ENCODE assay signal across 8 cellular contexts in genomic region chr17:46979023-46979870, GRCh38. TPM values are rescaled to one million over a fixed set of nuclear protein-coding genes. Genes with fewer than 3 reads are reported as not detected.
A peak's percentile ranks its signal among the peaks of the same experiment; 100 is the strongest.
DNase-seq lines count a peak whose midpoint lies in the region; ATAC-seq and TF ChIP-seq lines count a peak whose summit lies in the region.

Gene RPRML (minus strand): TSS chr17:46979253. CDS start chr17:46979007, 246 bp downstream.

- intact Hi-C loops in esophagus squamous epithelium (cut with DNase I): no loop called here

- TF ChIP-seq POLR2A in esophagus squamous epithelium (IDR thresholded peaks at IDR 0.05): no peak

- ATAC-seq in HG03039 (IDR thresholded peaks at IDR 0.05; ENCODE audit: unreplicated experiment) (no peak), GM18517 (IDR thresholded peaks at IDR 0.05; ENCODE audit: unreplicated experiment) (no peak)

- H3K9me3 Mint-ChIP-seq in nephron: peaks cover 2% of the 10 kb centered on the region
- no peaks in the 10 kb centered on the region for H3K9me3 Mint-ChIP-seq in type B pancreatic cell

- no peaks in the 10 kb centered on the region for H3K9me3 ChIP-seq in esophagus squamous epithelium

- TF ChIP-seq CTCF in esophagus squamous epithelium (IDR thresholded peaks at IDR 0.05): no peak
- TF ChIP-seq CTCF in nephron (IDR thresholded peaks at IDR 0.05; ENCODE audit: unreplicated experiment in 3 of 3): no peak
- TF ChIP-seq CTCF in type B pancreatic cell (conservative IDR thresholded peaks at IDR 0.05): no peak

- peaks cover 16 to 26% (median 16%) of the 10 kb centered on the region in 3 donors for H3K4me1 ChIP-seq in esophagus squamous epithelium

- peaks cover 9 to 68% (median 15%) of the 10 kb centered on the region in 4 donors for H3K27me3 ChIP-seq in esophagus squamous epithelium

- H3K4me3 ChIP-seq in esophagus squamous epithelium: peak within 1 kb of the TSS; percentile 38 to 78 (median 48)

- no peaks in the 10 kb centered on the region for H3K36me3 Mint-ChIP-seq in nephron (ENCODE audit: low read depth)
- H3K36me3 Mint-ChIP-seq in type B pancreatic cell: no peaks in the 10 kb centered on the region

- DNase-seq in DMS79 treated with DMSO at 0.1 percent for 48 hours (lab: John Stamatoyannopoulos, UW) (peak; percentile 34), NCI-H146 treated with DMSO at 0.1 percent for 48 hours (lab: John Stamatoyannopoulos, UW; ENCODE audit: unreplicated experiment) (peak; percentile 73), esophagus squamous epithelium (lab: John Stamatoyannopoulos, UW) (no peak), type B pancreatic cell (ENCODE audit: extremely low spot score, unreplicated experiment) (no peak)
- DNase-seq in activated CD4-positive, alpha-beta T cell treated with anti-CD3 and anti-CD28 coated beads, Interleukin-2, amount 50 U/mL, for 48 hours: peak; percentile 34 to 52

- WGBS in esophagus squamous epithelium, 2 donors: 2 to 10% methylated on average over 16 to 23 of the region's 73 CpGs

- H3K27ac ChIP-seq in esophagus squamous epithelium: no peak within 1 kb of the TSS

- H3K27me3 Mint-ChIP-seq in nephron (ENCODE audit: low read depth) (peaks cover 70% of the 10 kb centered on the region), type B pancreatic cell (peaks cover 74% of the 10 kb centered on the region)

- H3K4me3 Mint-ChIP-seq in nephron (peak within 1 kb of the TSS; percentile 86 to 93 (median 93)), type B pancreatic cell (peak within 1 kb of the TSS; percentile 93)

- no peaks in the 10 kb centered on the region for H3K36me3 ChIP-seq in esophagus squamous epithelium

- H3K27ac Mint-ChIP-seq in nephron (no peak within 1 kb of the TSS), type B pancreatic cell (peak within 1 kb of the TSS; percentile 74)

- peaks cover 22% of the 10 kb centered on the region for H3K4me1 Mint-ChIP-seq in nephron
- H3K4me1 Mint-ChIP-seq in type B pancreatic cell (ENCODE audit: unreplicated experiment): peaks cover 17% of the 10 kb centered on the region

RNA-seq across cellular contexts. Expression of gene RPRML, which starts in this region (rescaled TPM):
- total RNA-seq in esophagus squamous epithelium (1 to 10 TPM in 1 of 4 donors, under 1 TPM in 1, not detected in 2; 0.57 to 1.3 TPM), type B pancreatic cell (ENCODE audit: low replicate concordance) (0.43 and 0.46 TPM in 2 replicates)

Comparison
In these comparisons a context has a peak if more than half of its experiments do, and no peak if none do; other contexts are left out.
1. DNase-seq: peak in DMS79 treated with DMSO at 0.1 percent for 48 hours (single experiment), NCI-H146 treated with DMSO at 0.1 percent for 48 hours (single experiment) and activated CD4-positive, alpha-beta T cell treated with anti-CD3 and anti-CD28 coated beads, Interleukin-2, amount 50 U/mL, for 48 hours (2 of 2); none in esophagus squamous epithelium (single experiment) and type B pancreatic cell (single experiment).